Comparison of ENCODE assay signal across 15 cellular contexts in the genomic region with DNA sequence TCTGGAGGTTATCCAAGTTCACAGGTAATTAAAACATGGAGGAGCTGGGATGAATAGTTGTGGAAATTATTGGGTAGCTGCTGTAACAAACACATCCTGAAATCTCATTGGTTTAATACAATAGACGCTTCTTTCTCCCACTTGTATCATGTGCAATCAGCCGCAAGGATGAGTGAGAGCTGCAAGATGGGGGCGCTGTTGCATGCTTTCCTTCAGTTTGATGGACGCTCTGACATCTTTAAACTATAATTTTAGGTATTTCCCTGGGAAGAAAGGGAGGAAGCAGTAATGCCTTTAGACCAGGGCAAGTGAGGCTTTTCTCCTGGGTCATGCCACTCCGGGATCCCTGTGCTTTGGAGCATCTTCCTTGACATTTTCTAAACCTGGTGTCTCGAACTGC.
A peak's percentile ranks its signal among the peaks of the same experiment; 100 is the strongest.
DNase-seq lines count a peak whose midpoint lies in the region; TF ChIP-seq lines count a peak whose summit lies in the region.
"Had no signal": no experiment of that assay in that cellular context is flagged by ENCODE, and none has a peak within 500 bp of the region (broad histone marks: within the 10 kb centered on the region; RNA-seq: fewer than 3 reads in every experiment).

No MANE protein-coding gene starts in this region.

- DNase-seq in H7 (peak; percentile 65), RPMI7951 (ENCODE audit: low read depth) (peak; percentile 34), iPS DF 4.7 (ENCODE audit: extremely low read depth, low spot score) (peak; percentile 60), DMS79 (lab: John Stamatoyannopoulos, UW) (no peak), ovary (no peak), AG08395 (ENCODE audit: low spot score) (no peak)
- no peak for DNase-seq in stimulated activated CD4-positive, alpha-beta T cell treated with anti-CD3 and anti-CD28 coated beads, Interleukin-4, amount 100 ng/mL, for 24 hours
- DNase-seq: activated CD4-positive, alpha-beta memory T cell treated with anti-CD3 and anti-CD28 coated beads for 36 hours; activated gamma-delta T cell; CD4-positive, alpha-beta T cell; central memory CD4-positive, alpha-beta T cell; NCI-H1930; PC-9; T-helper 2 cell had no signal

- TF ChIP-seq EP300 in ovary (IDR thresholded peaks at IDR 0.05) = no peak

- WGBS in ovary, 3 donors = 90 to 91% (median 90%) methylated on average over 6 of the region's 6 CpGs

- H3K27me3 ChIP-seq in H7 (ENCODE audit: control insufficient read depth, insufficient read depth, low read length) (no peaks in the 10 kb centered on the region), ovary (no peaks in the 10 kb centered on the region)

- H3K27ac ChIP-seq in C4-2B = no peak overlapping the region
- H3K27ac ChIP-seq in ovary = no peak overlapping the region
- H3K27ac ChIP-seq: PC-9 had no signal

- no peak for TF ChIP-seq POLR2A in ovary (IDR thresholded peaks at IDR 0.05)

- H3K36me3 ChIP-seq in H7 (replicated peaks; ENCODE audit: control insufficient read depth, insufficient read depth, low read length) (no peaks in the 10 kb centered on the region), ovary (no peaks in the 10 kb centered on the region)

- no peaks in the 10 kb centered on the region for H3K4me1 ChIP-seq in ovary (ENCODE audit: insufficient read depth)

- H3K4me3 ChIP-seq in H7 (ENCODE audit: insufficient read depth, low read depth, low read length) = no peak overlapping the region
- H3K4me3 ChIP-seq in ovary = no peak overlapping the region
- H3K4me3 ChIP-seq: PC-9 had no signal

- intact Hi-C loops in ovary (cut with DNase I) = no loop called here

- TF ChIP-seq CTCF in C4-2B (conservative IDR thresholded peaks at IDR 0.05) (peak; percentile 45), ovary (IDR thresholded peaks at IDR 0.05) (no peak)

- no peaks in the 10 kb centered on the region for H3K9me3 ChIP-seq in ovary

Comparison
In these comparisons a context has a peak if more than half of its experiments do, and no peak if none do; other contexts are left out.
1. DNase-seq: peak in H7 (single experiment), RPMI7951 (single experiment) and iPS DF 4.7 (single experiment); none in stimulated activated CD4-positive, alpha-beta T cell treated with anti-CD3 and anti-CD28 coated beads, Interleukin-4, amount 100 ng/mL, for 24 hours (single experiment), DMS79 (single experiment), ovary (0 of 5) and AG08395 (single experiment).